In the genomic region with DNA sequence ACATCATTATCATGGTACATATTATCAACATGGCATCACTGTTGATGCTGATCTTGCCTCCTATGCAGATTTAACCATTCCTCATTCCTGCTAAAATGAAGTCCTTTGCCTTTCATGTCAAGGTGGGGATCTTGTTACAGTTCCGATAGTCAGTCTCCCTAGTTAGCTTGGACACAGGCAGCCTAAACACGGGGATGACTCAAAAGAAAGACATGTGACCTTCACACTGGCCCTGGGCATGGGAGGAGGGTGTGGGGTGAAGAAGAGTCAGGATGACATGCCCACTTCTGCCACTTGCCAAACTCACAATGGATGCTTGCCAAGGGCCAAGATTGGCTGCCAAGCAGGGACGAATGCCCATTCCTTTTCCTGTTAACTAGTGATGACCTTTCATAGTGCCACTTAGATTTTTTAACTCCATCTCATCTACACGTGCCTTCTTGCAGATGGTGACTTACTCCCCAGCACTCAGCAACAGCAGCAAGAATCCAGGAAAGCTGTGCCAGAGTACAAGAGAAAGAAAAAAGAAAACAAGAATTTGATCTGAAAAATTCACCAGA, we compare ENCODE assay signal across 12 cellular contexts. TPM values are rescaled to one million over a fixed set of nuclear protein-coding genes. Genes with fewer than 3 reads are reported as not detected.
DNase-seq lines count a peak whose midpoint lies in the region; ATAC-seq, FAIRE-seq and TF ChIP-seq lines count a peak whose summit lies in the region.
"Had no signal": no experiment of that assay in that cellular context is flagged by ENCODE, and none has a peak within 500 bp of the region (broad histone marks: within the 10 kb centered on the region; RNA-seq: fewer than 3 reads in every experiment).

No MANE protein-coding gene starts in this region.

- peak overlapping the region; percentile 92 for H2BK120ac ChIP-seq in IMR-90 (ENCODE audit: low read depth, low read length)

- H3K27ac ChIP-seq in IMR-90 (ENCODE audit: insufficient read depth, low read length): peak overlapping the region; percentile 68
- no peak overlapping the region for H3K27ac ChIP-seq in GM12878 (ENCODE audit: control insufficient read depth, insufficient read depth)
- H3K27ac ChIP-seq in left ventricle myocardium inferior (replicated peaks): peak overlapping the region; percentile 68
- no peak overlapping the region for H3K27ac ChIP-seq in testis

- TF ChIP-seq POLR2A in IMR-90 (IDR thresholded peaks at IDR 0.05; ENCODE audit: low read depth, low read length) (no peak), GM12878 (IDR thresholded peaks at IDR 0.05; ENCODE audit: low read depth, low read length) (no peak), testis (IDR thresholded peaks at IDR 0.05) (no peak)

- H2AK9ac ChIP-seq in IMR-90 (replicated peaks; ENCODE audit: low read depth, low read length, poor library complexity): peak overlapping the region; percentile 31

- H3K36me3 Mint-ChIP-seq in activated T-cell treated with anti-CD3 and anti-CD28 coated beads, Interleukin-2, amount 50 U/mL, for 72 hours (ENCODE audit: insufficient read depth in 2 of 2): no peaks in the 10 kb centered on the region
- no peaks in the 10 kb centered on the region for H3K36me3 Mint-ChIP-seq in stimulated activated memory B cell treated with anti-CD40 and anti-IgM and Interleukin-4, amounts not matched to agents 10 μg/mL and 1 μg/mL and 100 μg/mL, for 72 hours
- no peaks in the 10 kb centered on the region for H3K36me3 Mint-ChIP-seq in activated CD4-positive, alpha-beta memory T cell treated with anti-CD3 and anti-CD28 coated beads for 36 hours
- H3K36me3 Mint-ChIP-seq: naive thymus-derived CD4-positive, alpha-beta T cell had no signal

- dilution Hi-C loops in IMR-90 (cut with HindIII; ENCODE audit: low sequenced_read_pairs, unreplicated experiment): no loop called here

- H2AFZ ChIP-seq in IMR-90 (replicated peaks; ENCODE audit: low read length, poor library complexity) (peak overlapping the region; percentile 71), GM12878 (ENCODE audit: control insufficient read depth, low read depth, low read length) (no peak overlapping the region)

- H3K14ac ChIP-seq in IMR-90 (replicated peaks; ENCODE audit: low read depth, low read length): peak overlapping the region; percentile 84

- no CpG with 5 or more reads among the region's 4 CpGs for WGBS in IMR-90 (ENCODE audit: extremely low coverage in 2 of 2, insufficient read length in 1 of 2), 2 experiments
- 87% methylated on average over 4 of the region's 4 CpGs for WGBS in GM12878 (ENCODE audit: insufficient coverage, insufficient replicate concordance, low lambda C conversion rate, missing lambda C conversion rate)
- WGBS in testis, 2 donors: 28 to 31% methylated on average over 4 of the region's 4 CpGs

- H4K8ac ChIP-seq in IMR-90 (ENCODE audit: low read depth in 2 of 2, low read length in 2 of 2): peak overlapping the region; percentile 0 to 88; a peak in 2 of 4 replicates

- H2BK20ac ChIP-seq in IMR-90 (ENCODE audit: low read depth, low read length): peak overlapping the region; percentile 97

- H3K79me2 ChIP-seq in GM12878 (ENCODE audit: control insufficient read depth, insufficient read depth, low read length): no peaks in the 10 kb centered on the region

- peak overlapping the region; percentile 96 for H3K23ac ChIP-seq in IMR-90 (ENCODE audit: low read depth, low read length)

- H3K79me1 ChIP-seq in IMR-90 (ENCODE audit: low read depth in 1 of 2, low read length in 2 of 2): no peaks in the 10 kb centered on the region

- no peak overlapping the region for H3K9ac ChIP-seq in IMR-90 (ENCODE audit: low read depth, low read length)
- H3K9ac ChIP-seq in GM12878 (ENCODE audit: control insufficient read depth, insufficient read depth, low read length): no peak overlapping the region

- in situ Hi-C loops in IMR-90 (cut with MboI; ENCODE audit: low sequenced_read_pairs): no loop called here
- in situ Hi-C loops in GM12878 (cut with MboI): no loop called here

- H3K4me3 ChIP-seq in IMR-90 (ENCODE audit: insufficient read depth, low read depth, low read length) (no peak overlapping the region), GM12878 (no peak overlapping the region), left ventricle myocardium inferior (peak overlapping the region; percentile 14), testis (no peak overlapping the region)

- peak overlapping the region; percentile 94 for H2BK5ac ChIP-seq in IMR-90 (ENCODE audit: low read depth, low read length, poor library complexity, severe bottlenecking)

- POLR2A ChIA-PET in IMR-90 (lab: Charles Lee; ENCODE audit: unreplicated experiment): no interaction called here
- POLR2A ChIA-PET in GM12878 (lab: Charles Lee): no interaction called here
- POLR2A ChIA-PET in activated CD4-positive, alpha-beta memory T cell treated with anti-CD3 and anti-CD28 coated beads for 36 hours (lab: Charles Lee): no interaction called here

- no TSS peak for BruUV-seq in IMR-90 (replicated peaks; lab: Mats Ljungman, UMichigan)
- BruUV-seq in GM12878 (replicated peaks; lab: Mats Ljungman, UMichigan): no TSS peak

- H3K4me1 Mint-ChIP-seq in activated T-cell treated with anti-CD3 and anti-CD28 coated beads, Interleukin-2, amount 50 U/mL, for 72 hours (ENCODE audit: low read depth): peaks cover 7% of the 10 kb centered on the region
- H3K4me1 Mint-ChIP-seq in stimulated activated memory B cell treated with anti-CD40 and anti-IgM and Interleukin-4, amounts not matched to agents 10 μg/mL and 1 μg/mL and 100 μg/mL, for 72 hours: peaks cover 8% of the 10 kb centered on the region
- peaks cover 3% of the 10 kb centered on the region for H3K4me1 Mint-ChIP-seq in activated CD4-positive, alpha-beta memory T cell treated with anti-CD3 and anti-CD28 coated beads for 36 hours (ENCODE audit: low read depth)
- H3K4me1 Mint-ChIP-seq: activated CD4-positive, alpha-beta T cell treated with anti-CD3 and anti-CD28 coated beads for 36 hours had no signal

- RAD21 ChIA-PET in GM12878 (lab: Charles Lee; ENCODE audit: unreplicated experiment): no interaction called here

- peak overlapping the region; percentile 53 for H2AK5ac ChIP-seq in IMR-90 (ENCODE audit: low read depth, low read length)

- H3K27me3 ChIP-seq in IMR-90 (ENCODE audit: control insufficient read depth, insufficient read depth, low read length) (no peaks in the 10 kb centered on the region), GM12878 (replicated peaks in 1 of 2; ENCODE audit: control insufficient read depth in 2 of 2, insufficient read depth in 2 of 2, low read length in 1 of 2) (no peaks in the 10 kb centered on the region), left ventricle myocardium inferior (ENCODE audit: low read depth) (no peaks in the 10 kb centered on the region), testis (no peaks in the 10 kb centered on the region)

- TF ChIP-seq CTCF in IMR-90 (conservative IDR thresholded peaks at IDR 0.05; ENCODE audit: low read depth, low read length): no peak
- no peak for TF ChIP-seq CTCF in GM12878 (IDR thresholded peaks at IDR 0.05 in 2 of 3, conservative IDR thresholded peaks at IDR 0.05 in 1 of 3; ENCODE audit: control insufficient read depth in 2 of 3, extremely low read depth in 1 of 3, insufficient read depth in 1 of 3, low read depth in 3 of 3, low read length in 3 of 3)
- no peak for TF ChIP-seq CTCF in left ventricle myocardium inferior (IDR thresholded peaks at IDR 0.05; ENCODE audit: borderline replicate concordance)
- no peak for TF ChIP-seq CTCF in testis (IDR thresholded peaks at IDR 0.05)

- CTCF ChIA-PET in IMR-90 (lab: Yijun Ruan, JAX) (interaction anchor here (0.6 kb wide), 1 partner anchor 57 kb away, joined by 3 read pairs; no protein-coding TSS in a partner anchor), GM12878 (lab: Yijun Ruan, JAX) (interaction anchor here (1.4 kb wide), 1 partner anchor 11 kb away, joined by 7 read pairs; no protein-coding TSS in a partner anchor)
- CTCF ChIA-PET in activated CD4-positive, alpha-beta memory T cell treated with anti-CD3 and anti-CD28 coated beads for 36 hours (lab: Charles Lee): no interaction called here

- H4K91ac ChIP-seq in IMR-90 (ENCODE audit: insufficient read depth, low read depth, low read length): peak overlapping the region; percentile 91

- H3K4me1 ChIP-seq in IMR-90 (ENCODE audit: control insufficient read depth, insufficient read depth, low read length) (peaks cover 27% of the 10 kb centered on the region), GM12878 (ENCODE audit: control insufficient read depth, insufficient read depth, low read length) (peaks cover 12% of the 10 kb centered on the region), left ventricle myocardium inferior (peaks cover 42% of the 10 kb centered on the region), testis (no peaks in the 10 kb centered on the region)

- no peak overlapping the region for H3K4me3 Mint-ChIP-seq in activated T-cell treated with anti-CD3 and anti-CD28 coated beads, Interleukin-2, amount 50 U/mL, for 72 hours
- H3K4me3 Mint-ChIP-seq in stimulated activated memory B cell treated with anti-CD40 and anti-IgM and Interleukin-4, amounts not matched to agents 10 μg/mL and 1 μg/mL and 100 μg/mL, for 72 hours: no peak overlapping the region
- H3K4me3 Mint-ChIP-seq in activated CD4-positive, alpha-beta memory T cell treated with anti-CD3 and anti-CD28 coated beads for 36 hours: no peak overlapping the region
- H3K4me3 Mint-ChIP-seq: activated CD4-positive, alpha-beta T cell treated with anti-CD3 and anti-CD28 coated beads for 36 hours; dendritic cell treated with granulocyte-macrophage colony-stimulating factor and Interleukin-4, amounts not matched to agents 40 ng/mL and 50 ng/mL, for 4 days; naive thymus-derived CD4-positive, alpha-beta T cell had no signal

- H3K27me3 Mint-ChIP-seq in activated T-cell treated with anti-CD3 and anti-CD28 coated beads, Interleukin-2, amount 50 U/mL, for 72 hours (ENCODE audit: low read depth): no peaks in the 10 kb centered on the region
- no peaks in the 10 kb centered on the region for H3K27me3 Mint-ChIP-seq in stimulated activated memory B cell treated with anti-CD40 and anti-IgM and Interleukin-4, amounts not matched to agents 10 μg/mL and 1 μg/mL and 100 μg/mL, for 72 hours
- H3K27me3 Mint-ChIP-seq in activated CD4-positive, alpha-beta memory T cell treated with anti-CD3 and anti-CD28 coated beads for 36 hours: no peaks in the 10 kb centered on the region
- H3K27me3 Mint-ChIP-seq: activated CD4-positive, alpha-beta T cell treated with anti-CD3 and anti-CD28 coated beads for 36 hours; dendritic cell treated with granulocyte-macrophage colony-stimulating factor and Interleukin-4, amounts not matched to agents 40 ng/mL and 50 ng/mL, for 4 days had no signal

- FAIRE-seq in GM12878 (lab: Jason Lieb, UNC): no peak

- no peak for TF ChIP-seq RAD21 in IMR-90 (IDR thresholded peaks at IDR 0.05; ENCODE audit: low read length)
- no peak for TF ChIP-seq RAD21 in GM12878 (IDR thresholded peaks at IDR 0.05; ENCODE audit: insufficient read depth, low read depth, low read length)

- ATAC-seq in IMR-90 (ENCODE audit: low read depth): peak; percentile 82
- ATAC-seq in GM12878: no peak
- no peak for ATAC-seq in GM21526 (IDR thresholded peaks at IDR 0.05; ENCODE audit: low FRiP score, unreplicated experiment)
- ATAC-seq in activated T-cell treated with anti-CD3 and anti-CD28 coated beads, Interleukin-2, amount 50 U/mL, for 72 hours (replicated peaks in 1 of 2): no peak
- no peak for ATAC-seq in stimulated activated memory B cell treated with anti-CD40 and anti-IgM and Interleukin-4, amounts not matched to agents 10 μg/mL and 1 μg/mL and 100 μg/mL, for 72 hours

- H3K4ac ChIP-seq in IMR-90 (ENCODE audit: low read depth, low read length): peak overlapping the region; percentile 96

- peak overlapping the region; percentile 71; the same call in 2 of the 3 replicates for H2BK15ac ChIP-seq in IMR-90 (ENCODE audit: low read depth, low read length)

- intact Hi-C loops in IMR-90 (cut with micrococcal nuclease): no loop called here
- intact Hi-C loops in GM12878 (cut with micrococcal nuclease; ENCODE audit: unreplicated experiment): no loop called here
- intact Hi-C loops in left ventricle myocardium inferior (cut with micrococcal nuclease): no loop called here
- intact Hi-C loops in testis (cut with DNase I; ENCODE audit: low total_unique reads): no loop called here
- intact Hi-C loops in activated CD4-positive, alpha-beta memory T cell treated with anti-CD3 and anti-CD28 coated beads for 36 hours (cut with micrococcal nuclease): no loop called here

- SMC1A ChIA-PET in GM12878 (lab: Charles Lee; ENCODE audit: uncharacterized antibody, unreplicated experiment): no interaction called here

- H3K18ac ChIP-seq in IMR-90 (ENCODE audit: low read depth, low read length): peak overlapping the region; percentile 56

- no peak overlapping the region for H3K27ac Mint-ChIP-seq in activated T-cell treated with anti-CD3 and anti-CD28 coated beads, Interleukin-2, amount 50 U/mL, for 72 hours
- H3K27ac Mint-ChIP-seq in stimulated activated memory B cell treated with anti-CD40 and anti-IgM and Interleukin-4, amounts not matched to agents 10 μg/mL and 1 μg/mL and 100 μg/mL, for 72 hours: no peak overlapping the region
- no peak overlapping the region for H3K27ac Mint-ChIP-seq in activated CD4-positive, alpha-beta memory T cell treated with anti-CD3 and anti-CD28 coated beads for 36 hours
- H3K27ac Mint-ChIP-seq: activated CD4-positive, alpha-beta T cell treated with anti-CD3 and anti-CD28 coated beads for 36 hours; dendritic cell treated with granulocyte-macrophage colony-stimulating factor and Interleukin-4, amounts not matched to agents 40 ng/mL and 50 ng/mL, for 4 days; naive thymus-derived CD4-positive, alpha-beta T cell had no signal

- peaks cover 8% of the 10 kb centered on the region; the same call in 1 of the 2 replicates for H4K20me1 ChIP-seq in IMR-90 (ENCODE audit: insufficient read depth, low read length)
- no peaks in the 10 kb centered on the region for H4K20me1 ChIP-seq in GM12878 (ENCODE audit: control insufficient read depth, insufficient read depth)

- H3K9me3 ChIP-seq in IMR-90 (ENCODE audit: control insufficient read depth, insufficient read depth, low read length) (no peaks in the 10 kb centered on the region), GM12878 (replicated peaks; ENCODE audit: control insufficient read depth, insufficient read depth, low read length) (no peaks in the 10 kb centered on the region), left ventricle myocardium inferior (replicated peaks) (no peaks in the 10 kb centered on the region), testis (no peaks in the 10 kb centered on the region)

- peak overlapping the region; percentile 25 for H3K4me2 ChIP-seq in IMR-90 (ENCODE audit: low read depth, low read length)
- H3K4me2 ChIP-seq in GM12878 (ENCODE audit: control insufficient read depth, insufficient read depth): no peak overlapping the region

- no peak for TF ChIP-seq EP300 in GM12878 (IDR thresholded peaks at IDR 0.05; ENCODE audit: borderline replicate concordance in 1 of 2, control insufficient read depth in 1 of 2, low read depth in 2 of 2, low read length in 2 of 2)

- H3K36me3 ChIP-seq in IMR-90 (ENCODE audit: control insufficient read depth, insufficient read depth, low read length) (no peaks in the 10 kb centered on the region), GM12878 (ENCODE audit: control insufficient read depth in 2 of 2, insufficient read depth in 2 of 2, low read length in 1 of 2) (no peaks in the 10 kb centered on the region), left ventricle myocardium inferior (no peaks in the 10 kb centered on the region), testis (ENCODE audit: low read depth, missing control alignments) (no peaks in the 10 kb centered on the region)

- DNase-seq in IMR-90 (peak; percentile 84), GM12878 (ENCODE audit: low read depth, low spot score) (no peak), left ventricle myocardium inferior (peak; percentile 74), testis (peak; percentile 41)
- no peak for DNase-seq in activated T-cell treated with anti-CD3 and anti-CD28 coated beads, Interleukin-2, amount 50 U/mL, for 72 hours
- DNase-seq in activated CD4-positive, alpha-beta memory T cell treated with anti-CD3 and anti-CD28 coated beads for 36 hours: no peak
- DNase-seq: activated CD4-positive, alpha-beta T cell treated with anti-CD3 and anti-CD28 coated beads for 36 hours; naive thymus-derived CD4-positive, alpha-beta T cell; NCI-H2171 treated with DMSO at 0.1 percent for 48 hours had no signal

- peak overlapping the region; percentile 2 for H4K5ac ChIP-seq in IMR-90 (ENCODE audit: low read depth, low read length)

- H3K56ac ChIP-seq in IMR-90 (ENCODE audit: extremely low read depth, insufficient read depth, low read length): peak overlapping the region; percentile 91

- peaks cover 27% of the 10 kb centered on the region for H3K9me1 ChIP-seq in IMR-90 (ENCODE audit: insufficient read depth, low read length)

- no peaks in the 10 kb centered on the region for H3K9me3 Mint-ChIP-seq in activated T-cell treated with anti-CD3 and anti-CD28 coated beads, Interleukin-2, amount 50 U/mL, for 72 hours
- H3K9me3 Mint-ChIP-seq in stimulated activated memory B cell treated with anti-CD40 and anti-IgM and Interleukin-4, amounts not matched to agents 10 μg/mL and 1 μg/mL and 100 μg/mL, for 72 hours: no peaks in the 10 kb centered on the region
- no peaks in the 10 kb centered on the region for H3K9me3 Mint-ChIP-seq in activated CD4-positive, alpha-beta memory T cell treated with anti-CD3 and anti-CD28 coated beads for 36 hours
- H3K9me3 Mint-ChIP-seq: dendritic cell treated with granulocyte-macrophage colony-stimulating factor and Interleukin-4, amounts not matched to agents 40 ng/mL and 50 ng/mL, for 4 days; naive thymus-derived CD4-positive, alpha-beta T cell had no signal

RNA-seq across cellular contexts. Expression of a gene that starts 13.9 kb away (rescaled TPM):
- 6.9 and 8.1 TPM in 2 replicates for total RNA-seq in IMR-90 (2012; rRNA removed)
- polyA plus RNA-seq in IMR-90 (2012; rRNA removed): 5.9 and 6.8 TPM in 2 replicates
- polyA plus RNA-seq in IMR-90 (2012; cell fraction: cytosol; rRNA removed): 3.6 and 4.9 TPM in 2 replicates
- polyA plus RNA-seq in IMR-90 (2012; cell fraction: nucleus; rRNA removed; ENCODE audit: low replicate concordance): 5.5 and 6.4 TPM in 2 replicates
- 16.4 and 16.7 TPM in 2 replicates for total RNA-seq in GM12878 (2013; cell fraction: nucleolus; rRNA removed)
- 35.8 and 37.0 TPM in 2 replicates for total RNA-seq in GM12878 (2014; rRNA removed)
- 23.2 and 23.8 TPM in 2 replicates for total RNA-seq in GM12878 (2014; rRNA removed; fragmentation: Illumina TruSeq; extraction: Trizol)
- 43.2 and 43.4 TPM in 2 replicates for total RNA-seq in GM12878 (2021)
- 24.9 TPM for polyA plus RNA-seq in GM12878 (2011; ENCODE audit: low read depth)
- polyA plus RNA-seq in GM12878 (2011; rRNA removed): 20.3 and 26.9 TPM in 2 replicates
- 27.0 and 29.7 TPM in 2 replicates for polyA plus RNA-seq in GM12878 (2011; cell fraction: cytosol; rRNA removed)
- polyA plus RNA-seq in GM12878 (2011; cell fraction: nucleus; rRNA removed): 30.5 and 33.0 TPM in 2 replicates
- polyA plus RNA-seq in GM12878 (2012): 27.7 and 31.8 TPM in 2 replicates
- 27.4 TPM in 2 replicates for polyA plus RNA-seq in GM12878 (2014; fragmentation: Illumina TruSeq; extraction: Trizol)
- 10 to 100 TPM; 10.8 to 13.9 TPM for polyA plus RNA-seq in GM12878 (2014; fragmentation: Nextera tagmentation; extraction: Ambion mirVana)
- polyA plus RNA-seq in GM12878 (2014; rRNA removed): 28.0 and 29.0 TPM in 2 replicates
- polyA plus RNA-seq in GM12878 (2016; fragmentation: Nextera tagmentation; extraction: Ambion mirVana): 10 to 100 TPM; 32.6 to 37.2 TPM
- polyA minus RNA-seq in GM12878 (2011; rRNA and poly(A)+ RNA removed): 49.4 and 72.0 TPM in 2 replicates
- polyA minus RNA-seq in GM12878 (2011; cell fraction: cytosol; rRNA and poly(A)+ RNA removed): 22.5 and 26.3 TPM in 2 replicates
- 12.0 and 23.5 TPM in 2 replicates for polyA minus RNA-seq in GM12878 (2011; cell fraction: nucleus; rRNA and poly(A)+ RNA removed)
- total RNA-seq in left ventricle myocardium inferior: 13.2 TPM
- 10 to 100 TPM; 14.3 to 17.8 TPM for total RNA-seq in testis
- 28.5 TPM for polyA plus RNA-seq in testis (ENCODE audit: insufficient read depth, low read depth, low replicate concordance)
- 10 to 100 TPM; 41.6 to 45.3 TPM for total RNA-seq in activated T-cell treated with anti-CD3 and anti-CD28 coated beads, Interleukin-2, amount 50 U/mL, for 72 hours
- total RNA-seq in activated CD4-positive, alpha-beta memory T cell treated with anti-CD3 and anti-CD28 coated beads for 36 hours: 10 to 100 TPM; 15.9 TPM

Comparison
In these comparisons a context has a peak if more than half of its experiments do, and no peak if none do; other contexts are left out.
1. DNase-seq: peak in IMR-90 (single experiment), left ventricle myocardium inferior (single experiment) and testis (single experiment); none in GM12878 (single experiment), activated T-cell treated with anti-CD3 and anti-CD28 coated beads, Interleukin-2, amount 50 U/mL, for 72 hours (0 of 2) and activated CD4-positive, alpha-beta memory T cell treated with anti-CD3 and anti-CD28 coated beads for 36 hours (single experiment).
2. H3K27ac ChIP-seq: peak in IMR-90 (single experiment) and left ventricle myocardium inferior (single experiment); none in GM12878 (single experiment) and testis (0 of 2).